In the genomic region with DNA sequence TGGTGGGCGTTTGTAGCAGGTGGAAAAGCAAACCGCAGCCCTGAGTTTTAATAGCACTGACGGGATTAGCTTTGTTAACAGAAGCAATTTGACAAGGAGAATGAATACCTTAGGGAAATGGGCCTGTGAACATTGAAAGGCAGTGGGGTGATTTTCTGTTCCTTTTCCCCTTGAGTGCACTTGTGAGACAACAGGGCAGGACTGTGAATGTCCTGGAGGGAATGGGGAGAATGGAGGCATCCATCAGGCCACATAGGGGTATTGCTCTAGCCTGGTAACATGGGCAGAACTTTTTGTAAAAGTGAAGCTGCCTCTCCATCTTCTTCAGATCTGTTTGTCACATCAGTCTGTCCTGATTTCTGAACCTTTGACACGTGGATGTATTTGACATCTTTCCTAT, we compare ENCODE assay signal across 17 cellular contexts. TPM values are rescaled to one million over a fixed set of nuclear protein-coding genes. Genes with fewer than 3 reads are reported as not detected.
"Had no signal": no experiment of that assay in that cellular context is flagged by ENCODE, and none has a peak within 500 bp of the region (broad histone marks: within the 10 kb centered on the region; RNA-seq: fewer than 3 reads in every experiment).

No MANE protein-coding gene starts in this region.

- H3K27me3 ChIP-seq: colonic mucosa, hepatocyte, right atrium auricular region, testis, transverse colon had no signal

- H3K4me3 ChIP-seq: colonic mucosa, hepatocyte, psoas muscle, right atrium auricular region, smooth muscle cell, testis, transverse colon had no signal

- DNase-seq: colonic mucosa; effector CD4-positive, alpha-beta T cell; foreskin melanocyte; head of caudate nucleus; mesendoderm; naive thymus-derived CD4-positive, alpha-beta T cell; nephron progenitor cell; psoas muscle; stimulated activated CD4-positive, alpha-beta T cell treated with anti-CD3 and anti-CD28 coated beads, Interleukin-4, amount 100 ng/mL, for 1 hour; stimulated activated CD8-positive, alpha-beta memory T cell treated with anti-CD3 and anti-CD28 coated beads, Interleukin-4, amount 100 ng/mL, for 48 hours; testis; transverse colon had no signal

- H3K4me1 ChIP-seq: colonic mucosa, psoas muscle, right atrium auricular region, testis, transverse colon had no signal

- H3K9me3 ChIP-seq: colonic mucosa, neutrophil, psoas muscle, right atrium auricular region, testis, transverse colon had no signal

- H3K36me3 ChIP-seq: colonic mucosa, neutrophil, right atrium auricular region, transverse colon had no signal

- H3K27ac ChIP-seq: colonic mucosa, hepatocyte, neutrophil, psoas muscle, right atrium auricular region, testis, transverse colon had no signal

RNA-seq across cellular contexts. Expression of a gene that starts 26.2 kb away (rescaled TPM):
- total RNA-seq: lung microvascular endothelial cell had no signal
- polyA plus RNA-seq: naive thymus-derived CD4-positive, alpha-beta T cell had no signal
